Comparison of ENCODE assay signal across 1 cellular context in the genomic region with DNA sequence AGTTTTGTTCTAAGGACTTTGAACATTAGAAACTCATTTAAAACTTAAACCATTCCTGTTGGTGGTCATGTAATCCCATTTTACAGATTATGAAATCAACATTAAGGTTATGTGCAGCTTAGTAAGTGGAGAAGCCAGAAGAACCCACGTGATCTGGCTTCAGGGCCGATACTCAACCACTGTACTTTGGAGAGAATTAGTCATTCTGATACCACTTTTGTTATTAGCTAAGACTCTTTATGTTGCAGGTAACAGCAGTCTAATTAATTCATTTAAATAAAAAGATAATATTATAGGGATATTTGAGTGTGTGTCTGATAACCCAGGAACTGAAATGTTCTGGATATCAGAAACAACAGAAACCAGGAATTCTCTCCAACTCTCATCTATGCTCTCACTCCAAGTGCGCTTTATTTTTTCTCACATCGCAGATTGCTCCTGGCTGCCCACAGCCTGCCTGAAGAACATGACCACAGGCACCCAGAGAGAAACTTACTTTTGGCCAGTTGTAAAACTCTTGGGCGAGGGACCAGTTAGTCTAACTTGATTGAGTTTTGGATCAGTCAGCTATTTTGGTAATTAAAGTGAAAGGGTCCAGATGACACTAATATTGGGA.
TF ChIP-seq lines count a peak whose summit lies in the region.

No MANE protein-coding gene starts in this region.

TF ChIP-seq in K562, 482 proteins besides CTCF, POLR2A, EP300 and RAD21 (continued from another document):
- TF ChIP-seq CEBPZ (IDR thresholded peaks at IDR 0.05; ENCODE audit: borderline replicate concordance, low read depth, low read length), result no peak
- peak; percentile 38 for TF ChIP-seq RBM25 (IDR thresholded peaks at IDR 0.05; ENCODE audit: low read depth, low read length, severe bottlenecking)
- no peak for TF ChIP-seq JUND (IDR thresholded peaks at IDR 0.05; ENCODE audit: borderline replicate concordance, low read depth, low read length)
- TF ChIP-seq JUND (tag; IDR thresholded peaks at IDR 0.05; ENCODE audit: borderline replicate concordance, low read depth, low read length), result no peak
- TF ChIP-seq, protein P1, sequence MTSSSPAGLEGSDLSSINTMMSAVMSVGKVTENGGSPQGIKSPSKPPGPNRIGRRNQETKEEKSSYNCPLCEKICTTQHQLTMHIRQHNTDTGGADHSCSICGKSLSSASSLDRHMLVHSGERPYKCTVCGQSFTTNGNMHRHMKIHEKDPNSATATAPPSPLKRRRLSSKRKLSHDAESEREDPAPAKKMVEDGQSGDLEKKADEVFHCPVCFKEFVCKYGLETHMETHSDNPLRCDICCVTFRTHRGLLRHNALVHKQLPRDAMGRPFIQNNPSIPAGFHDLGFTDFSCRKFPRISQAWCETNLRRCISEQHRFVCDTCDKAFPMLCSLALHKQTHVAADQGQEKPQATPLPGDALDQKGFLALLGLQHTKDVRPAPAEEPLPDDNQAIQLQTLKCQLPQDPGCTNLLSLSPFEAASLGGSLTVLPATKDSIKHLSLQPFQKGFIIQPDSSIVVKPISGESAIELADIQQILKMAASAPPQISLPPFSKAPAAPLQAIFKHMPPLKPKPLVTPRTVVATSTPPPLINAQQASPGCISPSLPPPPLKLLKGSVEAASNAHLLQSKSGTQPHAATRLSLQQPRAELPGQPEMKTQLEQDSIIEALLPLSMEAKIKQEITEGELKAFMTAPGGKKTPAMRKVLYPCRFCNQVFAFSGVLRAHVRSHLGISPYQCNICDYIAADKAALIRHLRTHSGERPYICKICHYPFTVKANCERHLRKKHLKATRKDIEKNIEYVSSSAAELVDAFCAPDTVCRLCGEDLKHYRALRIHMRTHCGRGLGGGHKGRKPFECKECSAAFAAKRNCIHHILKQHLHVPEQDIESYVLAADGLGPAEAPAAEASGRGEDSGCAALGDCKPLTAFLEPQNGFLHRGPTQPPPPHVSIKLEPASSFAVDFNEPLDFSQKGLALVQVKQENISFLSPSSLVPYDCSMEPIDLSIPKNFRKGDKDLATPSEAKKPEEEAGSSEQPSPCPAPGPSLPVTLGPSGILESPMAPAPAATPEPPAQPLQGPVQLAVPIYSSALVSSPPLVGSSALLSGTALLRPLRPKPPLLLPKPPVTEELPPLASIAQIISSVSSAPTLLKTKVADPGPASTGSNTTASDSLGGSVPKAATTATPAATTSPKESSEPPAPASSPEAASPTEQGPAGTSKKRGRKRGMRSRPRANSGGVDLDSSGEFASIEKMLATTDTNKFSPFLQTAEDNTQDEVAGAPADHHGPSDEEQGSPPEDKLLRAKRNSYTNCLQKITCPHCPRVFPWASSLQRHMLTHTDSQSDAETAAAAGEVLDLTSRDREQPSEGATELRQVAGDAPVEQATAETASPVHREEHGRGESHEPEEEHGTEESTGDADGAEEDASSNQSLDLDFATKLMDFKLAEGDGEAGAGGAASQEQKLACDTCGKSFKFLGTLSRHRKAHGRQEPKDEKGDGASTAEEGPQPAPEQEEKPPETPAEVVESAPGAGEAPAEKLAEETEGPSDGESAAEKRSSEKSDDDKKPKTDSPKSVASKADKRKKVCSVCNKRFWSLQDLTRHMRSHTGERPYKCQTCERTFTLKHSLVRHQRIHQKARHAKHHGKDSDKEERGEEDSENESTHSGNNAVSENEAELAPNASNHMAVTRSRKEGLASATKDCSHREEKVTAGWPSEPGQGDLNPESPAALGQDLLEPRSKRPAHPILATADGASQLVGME (CRISPR knock-in tag; IDR thresholded peaks at IDR 0.05), result no peak
- no peak for TF ChIP-seq ZNF639 (CRISPR knock-in tag; conservative IDR thresholded peaks at IDR 0.05 in 1 of 2, IDR thresholded peaks at IDR 0.05 in 1 of 2)
- 0 out of 2 replicates have a peak, but pooled peaks have one; percentile 14 for TF ChIP-seq MAFG (tag; conservative IDR thresholded peaks at IDR 0.05)
